In genomic region chr11:96143016-96143670, GRCh38 we compare ENCODE assay signal across 15 cellular contexts.
DNase-seq lines count a peak whose midpoint lies in the region; ATAC-seq, FAIRE-seq and TF ChIP-seq lines count a peak whose summit lies in the region.
"Had no signal": no experiment of that assay in that cellular context is flagged by ENCODE, and none has a peak within 500 bp of the region (broad histone marks: within the 10 kb centered on the region; RNA-seq: fewer than 3 reads in every experiment).

No MANE protein-coding gene starts in this region.

- H3K4me3 Mint-ChIP-seq in astrocyte (ENCODE audit: unreplicated experiment): no peak overlapping the region
- no peak overlapping the region for H3K4me3 Mint-ChIP-seq in stimulated activated effector memory CD8-positive, alpha-beta T cell treated with anti-CD3 and anti-CD28 coated beads, Interleukin-12 subunit alpha, Interleukin-12 subunit beta, amount 100 ng/mL, for 72 hours
- H3K4me3 Mint-ChIP-seq: activated T-cell treated with anti-CD3 and anti-CD28 coated beads, Interleukin-2, amount 50 U/mL, for 72 hours had no signal

- no peak overlapping the region for H3K27ac Mint-ChIP-seq in astrocyte (ENCODE audit: unreplicated experiment)
- H3K27ac Mint-ChIP-seq in stimulated activated effector memory CD8-positive, alpha-beta T cell treated with anti-CD3 and anti-CD28 coated beads, Interleukin-12 subunit alpha, Interleukin-12 subunit beta, amount 100 ng/mL, for 72 hours: no peak overlapping the region

- no peak for FAIRE-seq in astrocyte (lab: Jason Lieb, UNC)

- no peaks in the 10 kb centered on the region for H3K27me3 Mint-ChIP-seq in astrocyte (ENCODE audit: low read depth, unreplicated experiment)

- H3K4me1 Mint-ChIP-seq in astrocyte (ENCODE audit: low read depth, unreplicated experiment): peaks cover 38% of the 10 kb centered on the region
- peaks cover 13% of the 10 kb centered on the region for H3K4me1 Mint-ChIP-seq in stimulated activated effector memory CD8-positive, alpha-beta T cell treated with anti-CD3 and anti-CD28 coated beads, Interleukin-12 subunit alpha, Interleukin-12 subunit beta, amount 100 ng/mL, for 72 hours

- H3K79me1 ChIP-seq in neuronal stem cell (ENCODE audit: low read depth, low read length): no peaks in the 10 kb centered on the region

- H3K4ac ChIP-seq in neuronal stem cell (ENCODE audit: low read length): no peak overlapping the region

- H3K4me2 ChIP-seq in GM23248 (ENCODE audit: unreplicated experiment) (peak overlapping the region; percentile 55), astrocyte (ENCODE audit: low read length) (peak overlapping the region; percentile 24), neuronal stem cell (ENCODE audit: insufficient read depth, low read length, poor library complexity, severe bottlenecking) (no peak overlapping the region)
- H3K4me2 ChIP-seq: BLaER1 had no signal

- H2BK5ac ChIP-seq in neuronal stem cell (ENCODE audit: low read length): no peak overlapping the region

- H3K9me2 ChIP-seq in GM23248 (ENCODE audit: insufficient read depth): no peaks in the 10 kb centered on the region

- ATAC-seq in HG03354 (IDR thresholded peaks at IDR 0.05; ENCODE audit: poor library complexity, severe bottlenecking, unreplicated experiment) (no peak), GM18858 (IDR thresholded peaks at IDR 0.05; ENCODE audit: unreplicated experiment) (no peak)
- ATAC-seq in stimulated activated effector memory CD8-positive, alpha-beta T cell treated with anti-CD3 and anti-CD28 coated beads, Interleukin-12 subunit alpha, Interleukin-12 subunit beta, amount 100 ng/mL, for 72 hours: no peak
- ATAC-seq: activated CD4-positive, CD25-positive, alpha-beta regulatory T cell treated with anti-CD3 and anti-CD28 coated beads, Interleukin-2, amount 50 U/mL, for 24 hours; activated T-cell treated with anti-CD3 and anti-CD28 coated beads, Interleukin-2, amount 50 U/mL, for 72 hours had no signal

- no peak overlapping the region for H2AK5ac ChIP-seq in neuronal stem cell (ENCODE audit: low read depth, low read length)

- no peak overlapping the region for H2BK12ac ChIP-seq in neuronal stem cell (ENCODE audit: low read length)

- H2BK15ac ChIP-seq in neuronal stem cell (ENCODE audit: low read length): no peak overlapping the region

- H3K9ac ChIP-seq in GM23248 (peak overlapping the region; percentile 28; the same call in 1 of the 2 replicates), astrocyte (ENCODE audit: low read length) (no peak overlapping the region), neuronal stem cell (ENCODE audit: low read depth, low read length, poor library complexity) (no peak overlapping the region)
- H3K9ac ChIP-seq: BLaER1 had no signal

- H3K4me1 ChIP-seq in GM23248 (ENCODE audit: insufficient read depth) (peaks cover 61% of the 10 kb centered on the region), astrocyte (ENCODE audit: insufficient read depth, low read length) (peaks cover 34% of the 10 kb centered on the region), neuronal stem cell (ENCODE audit: control insufficient read depth in 2 of 2, insufficient read depth in 1 of 2, low read depth in 1 of 2, low read length in 2 of 2) (peaks cover 20 to 39% of the 10 kb centered on the region in 2 donors)
- H3K4me1 ChIP-seq: BLaER1 had no signal

- TF ChIP-seq CTCF in astrocyte (IDR thresholded peaks at IDR 0.05; ENCODE audit: insufficient read depth, low read depth, low read length) (no peak), fibroblast of the aortic adventitia (IDR thresholded peaks at IDR 0.05; ENCODE audit: insufficient read depth, low read length) (no peak)

- DNase-seq in GM23248 (peak; percentile 58), astrocyte (ENCODE audit: low read depth) (no peak), fibroblast of the aortic adventitia (ENCODE audit: low read depth) (peak; percentile 75), neuronal stem cell (ENCODE audit: low spot score) (peak; percentile 20), HCEC 1CT (no peak)
- DNase-seq in stimulated activated effector memory CD8-positive, alpha-beta T cell treated with anti-CD3 and anti-CD28 coated beads, Interleukin-12 subunit alpha, Interleukin-12 subunit beta, amount 100 ng/mL, for 72 hours (ENCODE audit: low spot score in 2 of 2): no peak
- DNase-seq: activated T-cell treated with anti-CD3 and anti-CD28 coated beads, Interleukin-2, amount 50 U/mL, for 72 hours; aorta; Kasumi-1; NCI-H2081 treated with DMSO at 0.1 percent for 48 hours; SW 1271 had no signal

- H3K4me3 ChIP-seq in GM23248 (peak overlapping the region; percentile 2; the same call in 1 of the 2 replicates), astrocyte (ENCODE audit: insufficient read depth, low read depth, low read length) (no peak overlapping the region), fibroblast of the aortic adventitia (ENCODE audit: low read depth, low read length) (no peak overlapping the region), neuronal stem cell (ENCODE audit: low read length in 2 of 2) (no peak overlapping the region)
- H3K4me3 ChIP-seq: BLaER1 had no signal

- in situ Hi-C loops in GM23248 (cut with MboI): no loop called here

- H3K36me3 Mint-ChIP-seq in astrocyte (ENCODE audit: low read depth, unreplicated experiment): peaks cover 7% of the 10 kb centered on the region
- no peaks in the 10 kb centered on the region for H3K36me3 Mint-ChIP-seq in stimulated activated effector memory CD8-positive, alpha-beta T cell treated with anti-CD3 and anti-CD28 coated beads, Interleukin-12 subunit alpha, Interleukin-12 subunit beta, amount 100 ng/mL, for 72 hours

- H3K9me3 ChIP-seq in GM23248 (ENCODE audit: low read depth) (no peaks in the 10 kb centered on the region), astrocyte (ENCODE audit: insufficient read depth, low read depth, low read length) (no peaks in the 10 kb centered on the region), neuronal stem cell (replicated peaks in 1 of 2; ENCODE audit: control insufficient read depth in 2 of 2, insufficient read depth in 1 of 2, low read depth in 1 of 2, low read length in 2 of 2) (no peaks in the 10 kb centered on the region)
- H3K9me3 ChIP-seq: BLaER1 had no signal

- no peak overlapping the region for H2BK120ac ChIP-seq in neuronal stem cell (ENCODE audit: low read depth, low read length)

- H4K91ac ChIP-seq in neuronal stem cell (ENCODE audit: low read depth, low read length, poor library complexity): no peak overlapping the region

- H3F3A ChIP-seq in GM23248 (ENCODE audit: insufficient read depth): peaks cover 50% of the 10 kb centered on the region

- H3K27ac ChIP-seq in GM23248: peak overlapping the region; percentile 40
- no peak overlapping the region for H3K27ac ChIP-seq in astrocyte (ENCODE audit: low read depth, low read length)
- H3K27ac ChIP-seq in neuronal stem cell (replicated peaks; ENCODE audit: low read length): no peak overlapping the region
- H3K27ac ChIP-seq: BLaER1 had no signal

- H3K27me3 ChIP-seq in GM23248 (replicated peaks; ENCODE audit: insufficient read depth): no peaks in the 10 kb centered on the region
- H3K27me3 ChIP-seq in astrocyte (ENCODE audit: insufficient read depth, low read length): no peaks in the 10 kb centered on the region
- no peaks in the 10 kb centered on the region for H3K27me3 ChIP-seq in neuronal stem cell (ENCODE audit: control insufficient read depth in 3 of 3, insufficient read depth in 3 of 3, low read depth in 1 of 3, low read length in 3 of 3)
- H3K27me3 ChIP-seq: BLaER1 had no signal

- H3K14ac ChIP-seq in neuronal stem cell (ENCODE audit: low read length): no peak overlapping the region

- H3K23ac ChIP-seq in neuronal stem cell (ENCODE audit: low read depth, low read length, poor library complexity): no peak overlapping the region

- H3K36me3 ChIP-seq in GM23248 (ENCODE audit: low read depth): no peaks in the 10 kb centered on the region
- H3K36me3 ChIP-seq in astrocyte (ENCODE audit: insufficient read depth, low read length): peaks cover 2% of the 10 kb centered on the region
- H3K36me3 ChIP-seq in neuronal stem cell (replicated peaks in 1 of 2; ENCODE audit: control insufficient read depth in 2 of 2, insufficient read depth in 2 of 2, low read length in 2 of 2): no peaks in the 10 kb centered on the region
- H3K36me3 ChIP-seq: BLaER1 had no signal

- H4K20me1 ChIP-seq in GM23248 (ENCODE audit: insufficient read depth) (no peaks in the 10 kb centered on the region), astrocyte (ENCODE audit: insufficient read depth, low read length) (no peaks in the 10 kb centered on the region)
- H4K20me1 ChIP-seq: BLaER1 had no signal

- H2AFZ ChIP-seq in GM23248 (peak overlapping the region; percentile 29), astrocyte (ENCODE audit: low read depth, low read length) (no peak overlapping the region), neuronal stem cell (ENCODE audit: low read length) (no peak overlapping the region)

- 13 to 14% methylated on average over 7 of the region's 7 CpGs for WGBS in GM23248 (ENCODE audit: low coverage in 1 of 2, low lambda C conversion rate in 2 of 2, missing lambda C conversion rate in 2 of 2), 2 experiments
- WGBS in neuronal stem cell (ENCODE audit: extremely low coverage in 2 of 2, insufficient read length in 2 of 2, insufficient replicate concordance in 1 of 2), 2 donors: no CpG with 5 or more reads among the region's 7 CpGs

- H4K8ac ChIP-seq in neuronal stem cell (ENCODE audit: low read depth, low read length): no peak overlapping the region

- no peaks in the 10 kb centered on the region for H3K9me3 Mint-ChIP-seq in astrocyte (ENCODE audit: unreplicated experiment)
- H3K9me3 Mint-ChIP-seq in stimulated activated effector memory CD8-positive, alpha-beta T cell treated with anti-CD3 and anti-CD28 coated beads, Interleukin-12 subunit alpha, Interleukin-12 subunit beta, amount 100 ng/mL, for 72 hours: no peaks in the 10 kb centered on the region
- H3K9me3 Mint-ChIP-seq: activated T-cell treated with anti-CD3 and anti-CD28 coated beads, Interleukin-2, amount 50 U/mL, for 72 hours had no signal

- H3K18ac ChIP-seq in neuronal stem cell (ENCODE audit: low read length): no peak overlapping the region

- peaks cover 100% of the 10 kb centered on the region for H3K79me2 ChIP-seq in GM23248 (ENCODE audit: insufficient read depth)
- H3K79me2 ChIP-seq in astrocyte (ENCODE audit: insufficient read depth, low read length): peaks cover 55% of the 10 kb centered on the region

Comparison
In these comparisons a context has a peak if more than half of its experiments do, and no peak if none do; other contexts are left out.
1. DNase-seq: peak in GM23248 (single experiment), fibroblast of the aortic adventitia (single experiment) and neuronal stem cell (single experiment); none in astrocyte (single experiment), HCEC 1CT (single experiment) and stimulated activated effector memory CD8-positive, alpha-beta T cell treated with anti-CD3 and anti-CD28 coated beads, Interleukin-12 subunit alpha, Interleukin-12 subunit beta, amount 100 ng/mL, for 72 hours (0 of 2).